In genomic region chr17:62675701-62676100, GRCh38 we compare ENCODE assay signal across 19 cellular contexts. TPM values are rescaled to one million over a fixed set of nuclear protein-coding genes. Genes with fewer than 3 reads are reported as not detected.
"Had no signal": no experiment of that assay in that cellular context is flagged by ENCODE, and none has a peak within 500 bp of the region (broad histone marks: within the 10 kb centered on the region; RNA-seq: fewer than 3 reads in every experiment).

No MANE protein-coding gene starts in this region.

- H3K36me3 ChIP-seq: gastrocnemius medialis, neutrophil, right atrium auricular region had no signal

- H3K4me3 ChIP-seq: dorsolateral prefrontal cortex, gastrocnemius medialis, left lung, lung, right atrium auricular region had no signal

- H3K9me3 ChIP-seq: gastrocnemius medialis, left lung, neutrophil, right atrium auricular region had no signal

- H3K27ac ChIP-seq: gastrocnemius medialis, left lung, neutrophil, right atrium auricular region had no signal

- H3K27me3 ChIP-seq: dorsolateral prefrontal cortex, gastrocnemius medialis, left lung, neutrophil, right atrium auricular region had no signal

- DNase-seq: central memory CD4-positive, alpha-beta T cell; cortex of kidney; effector CD8-positive, alpha-beta T cell; gastrocnemius medialis; glutamatergic neuron; immature natural killer cell; mesenchymal stem cell; stimulated activated CD4-positive, alpha-beta T cell treated with anti-CD3 and anti-CD28 coated beads, Interleukin-4, amount 100 ng/mL, for 4 hours; stimulated activated naive B cell treated with anti-CD40 and anti-IgM and Interleukin-4, amounts not matched to agents 10 μg/mL and 1 μg/mL and 100 μg/mL, for 72 hours; stimulated activated naive CD8-positive, alpha-beta T cell treated with anti-CD3 and anti-CD28 coated beads, Interleukin-15, amount 100 ng/mL, for 72 hours; trophoblast cell had no signal

- H3K4me1 ChIP-seq: gastrocnemius medialis, right atrium auricular region had no signal

- FAIRE-seq: endometrium, keratinocyte had no signal

- ATAC-seq: esophagus mucosa; gastrocnemius medialis; stimulated activated naive B cell treated with anti-CD40 and anti-IgM and Interleukin-4, amounts not matched to agents 10 μg/mL and 1 μg/mL and 100 μg/mL, for 72 hours; stimulated activated naive CD8-positive, alpha-beta T cell treated with anti-CD3 and anti-CD28 coated beads, Interleukin-15, amount 100 ng/mL, for 72 hours had no signal

RNA-seq across cellular contexts. Expression of gene MRC2, which starts 48.2 kb away (rescaled TPM):
- polyA plus RNA-seq: immature natural killer cell had no signal
